Comparison of ENCODE assay signal across 18 cellular contexts in genomic region chr3:127137757-127138536, GRCh38. TPM values are rescaled to one million over a fixed set of nuclear protein-coding genes. Genes with fewer than 3 reads are reported as not detected.
"Had no signal": no experiment of that assay in that cellular context is flagged by ENCODE, and none has a peak within 500 bp of the region (broad histone marks: within the 10 kb centered on the region; RNA-seq: fewer than 3 reads in every experiment).

No MANE protein-coding gene starts in this region.

- H3K27me3 ChIP-seq: ascending aorta, testis had no signal

- H3K27ac ChIP-seq: ascending aorta, cardiac muscle cell, dorsolateral prefrontal cortex, spleen, stomach, testis, upper lobe of right lung had no signal

- H3K9me3 ChIP-seq: ascending aorta, stomach, testis, upper lobe of right lung had no signal

- ATAC-seq: activated naive CD8-positive, alpha-beta T cell treated with anti-CD3 and anti-CD28 coated beads, Interleukin-2, amount 50 U/mL, for 24 hours; naive thymus-derived CD4-positive, alpha-beta T cell had no signal

- H3K4me3 ChIP-seq: cardiac muscle cell, dorsolateral prefrontal cortex, spleen, stomach, testis, upper lobe of right lung had no signal

- DNase-seq: activated CD4-positive, alpha-beta T cell treated with anti-CD3 and anti-CD28 coated beads, Interleukin-2, amount 10 ng/mL, durations not matched to agents 7 days and 5 days; activated CD4-positive, CD25-positive, alpha-beta regulatory T cell; activated naive CD4-positive, alpha-beta T cell treated with Interleukin-2 at 50 U/mL for 16 hours; activated naive CD8-positive, alpha-beta T cell treated with anti-CD3 and anti-CD28 coated beads, Interleukin-2, amount 50 U/mL, for 24 hours; immature natural killer cell; naive thymus-derived CD4-positive, alpha-beta T cell; upper lobe of right lung had no signal

- H3K36me3 ChIP-seq: ascending aorta, cardiac muscle cell, spleen, stomach, upper lobe of right lung had no signal

RNA-seq across cellular contexts. Expression of gene PRR23E, which starts 55.0 kb away (rescaled TPM):
- total RNA-seq: activated CD4-positive, alpha-beta T cell treated with anti-CD3 and anti-CD28 coated beads, Interleukin-2, amount 10 ng/mL, durations not matched to agents 7 days and 5 days; activated T-helper 1 cell treated with anti-CD3 and anti-CD28 coated beads, Interleukin-12 subunit alpha, Interleukin-12 subunit beta, Interleukin-2, Interleukin-4 antibody, amounts not matched to agents 30 ng/mL and 10 ng/mL and 1 ng/mL, durations not matched to agents 14 hours and 24 hours and 36 hours; ascending aorta; cardiac muscle cell; dorsolateral prefrontal cortex; glomerular endothelial cell; lung microvascular endothelial cell; mononuclear cell; naive thymus-derived CD4-positive, alpha-beta T cell; spleen; stomach; upper lobe of right lung had no signal
- polyA plus RNA-seq: cardiac muscle cell; esophagus; immature natural killer cell; naive thymus-derived CD4-positive, alpha-beta T cell; spleen; stomach had no signal
